Comparison of ENCODE assay signal across 28 cellular contexts in genomic region chr2:68559692-68560091, GRCh38.
"Had no signal": no experiment of that assay in that cellular context is flagged by ENCODE, and none has a peak within 500 bp of the region (broad histone marks: within the 10 kb centered on the region; RNA-seq: fewer than 3 reads in every experiment).

No MANE protein-coding gene starts in this region.

- H3K9me3 ChIP-seq: stomach, suprapubic skin, testis, thoracic aorta, thyroid gland, tibial artery, tibial nerve, transverse colon, upper lobe of left lung, upper lobe of right lung, uterus, vagina had no signal

- H3K9me3 Mint-ChIP-seq: stimulated activated effector memory CD8-positive, alpha-beta T cell treated with anti-CD3 and anti-CD28 coated beads, Interleukin-12 subunit alpha, Interleukin-12 subunit beta, amount 100 ng/mL, for 72 hours; stimulated activated memory B cell treated with anti-CD40 and anti-IgM and Interleukin-4, amounts not matched to agents 10 μg/mL and 1 μg/mL and 100 μg/mL, for 72 hours; stimulated activated naive B cell treated with anti-CD40 and anti-IgM and Interleukin-4, amounts not matched to agents 10 μg/mL and 1 μg/mL and 100 μg/mL, for 72 hours; stimulated activated naive CD8-positive, alpha-beta T cell treated with anti-CD3 and anti-CD28 coated beads, Interleukin-15, amount 100 ng/mL, for 72 hours; stimulated activated naive CD8-positive, alpha-beta T cell treated with anti-CD3 and anti-CD28 coated beads, Interleukin-15, Interleukin-2, amounts not matched to agents 100 ng/mL and 50 ng/mL, for 24 hours; type B pancreatic cell had no signal

- H3K4me1 Mint-ChIP-seq: stimulated activated memory B cell treated with anti-CD40 and anti-IgM and Interleukin-4, amounts not matched to agents 10 μg/mL and 1 μg/mL and 100 μg/mL, for 72 hours had no signal

- ATAC-seq: stimulated activated effector memory CD8-positive, alpha-beta T cell treated with anti-CD3 and anti-CD28 coated beads, Interleukin-12 subunit alpha, Interleukin-12 subunit beta, amount 100 ng/mL, for 72 hours; stimulated activated memory B cell treated with anti-CD40 and anti-IgM and Interleukin-4, amounts not matched to agents 10 μg/mL and 1 μg/mL and 100 μg/mL, for 72 hours; stimulated activated naive B cell treated with anti-CD40 and anti-IgM and Interleukin-4, amounts not matched to agents 10 μg/mL and 1 μg/mL and 100 μg/mL, for 72 hours; stimulated activated naive CD8-positive, alpha-beta T cell treated with anti-CD3 and anti-CD28 coated beads, Interleukin-15, amount 100 ng/mL, for 72 hours; stimulated activated naive CD8-positive, alpha-beta T cell treated with anti-CD3 and anti-CD28 coated beads, Interleukin-15, Interleukin-2, amounts not matched to agents 100 U/mL and 50 U/mL, for 24 hours; upper lobe of right lung had no signal

- H3K27ac Mint-ChIP-seq: stimulated activated effector memory CD8-positive, alpha-beta T cell treated with anti-CD3 and anti-CD28 coated beads, Interleukin-12 subunit alpha, Interleukin-12 subunit beta, amount 100 ng/mL, for 72 hours; stimulated activated memory B cell treated with anti-CD40 and anti-IgM and Interleukin-4, amounts not matched to agents 10 μg/mL and 1 μg/mL and 100 μg/mL, for 72 hours; stimulated activated naive B cell treated with anti-CD40 and anti-IgM and Interleukin-4, amounts not matched to agents 10 μg/mL and 1 μg/mL and 100 μg/mL, for 72 hours; stimulated activated naive CD8-positive, alpha-beta T cell treated with anti-CD3 and anti-CD28 coated beads, Interleukin-15, Interleukin-2, amounts not matched to agents 100 ng/mL and 50 ng/mL, for 24 hours; type B pancreatic cell had no signal

- H3K4me3 Mint-ChIP-seq: stimulated activated effector memory CD8-positive, alpha-beta T cell treated with anti-CD3 and anti-CD28 coated beads, Interleukin-12 subunit alpha, Interleukin-12 subunit beta, amount 100 ng/mL, for 72 hours; stimulated activated memory B cell treated with anti-CD40 and anti-IgM and Interleukin-4, amounts not matched to agents 10 μg/mL and 1 μg/mL and 100 μg/mL, for 72 hours; stimulated activated naive B cell treated with anti-CD40 and anti-IgM and Interleukin-4, amounts not matched to agents 10 μg/mL and 1 μg/mL and 100 μg/mL, for 72 hours; stimulated activated naive CD8-positive, alpha-beta T cell treated with anti-CD3 and anti-CD28 coated beads, Interleukin-15, amount 100 ng/mL, for 72 hours; stimulated activated naive CD8-positive, alpha-beta T cell treated with anti-CD3 and anti-CD28 coated beads, Interleukin-15, Interleukin-2, amounts not matched to agents 100 ng/mL and 50 ng/mL, for 24 hours; type B pancreatic cell had no signal

- H3K36me3 Mint-ChIP-seq: stimulated activated effector memory CD8-positive, alpha-beta T cell treated with anti-CD3 and anti-CD28 coated beads, Interleukin-12 subunit alpha, Interleukin-12 subunit beta, amount 100 ng/mL, for 72 hours; stimulated activated memory B cell treated with anti-CD40 and anti-IgM and Interleukin-4, amounts not matched to agents 10 μg/mL and 1 μg/mL and 100 μg/mL, for 72 hours; stimulated activated naive B cell treated with anti-CD40 and anti-IgM and Interleukin-4, amounts not matched to agents 10 μg/mL and 1 μg/mL and 100 μg/mL, for 72 hours; type B pancreatic cell had no signal

- FAIRE-seq: urothelium cell line had no signal

- H3K27me3 ChIP-seq: stomach, suprapubic skin, testis, thyroid gland, tibial artery, tibial nerve, transverse colon, upper lobe of left lung, upper lobe of right lung, uterus, vagina had no signal

- H3K36me3 ChIP-seq: stomach, suprapubic skin, thoracic aorta, thyroid gland, tibial artery, tibial nerve, transverse colon, upper lobe of left lung, upper lobe of right lung, uterus, vagina had no signal

- H3K27ac ChIP-seq: stomach, suprapubic skin, testis, thoracic aorta, thyroid gland, tibial artery, tibial nerve, transverse colon, upper lobe of left lung, upper lobe of right lung, uterus, vagina had no signal

- H3K27me3 Mint-ChIP-seq: stimulated activated memory B cell treated with anti-CD40 and anti-IgM and Interleukin-4, amounts not matched to agents 10 μg/mL and 1 μg/mL and 100 μg/mL, for 72 hours; stimulated activated naive B cell treated with anti-CD40 and anti-IgM and Interleukin-4, amounts not matched to agents 10 μg/mL and 1 μg/mL and 100 μg/mL, for 72 hours; stimulated activated naive CD8-positive, alpha-beta T cell treated with anti-CD3 and anti-CD28 coated beads, Interleukin-15, amount 100 ng/mL, for 72 hours; stimulated activated naive CD8-positive, alpha-beta T cell treated with anti-CD3 and anti-CD28 coated beads, Interleukin-15, Interleukin-2, amounts not matched to agents 100 ng/mL and 50 ng/mL, for 24 hours; type B pancreatic cell had no signal

- H3K4me3 ChIP-seq: stomach, suprapubic skin, testis, thoracic aorta, thyroid gland, tibial artery, tibial nerve, transverse colon, upper lobe of left lung, upper lobe of right lung, uterus, vagina had no signal

- DNase-seq: stimulated activated CD4-positive, alpha-beta T cell treated with anti-CD3 and anti-CD28 coated beads, Interleukin-2, amount 100 ng/mL, for 48 hours; stimulated activated CD4-positive, alpha-beta T cell treated with anti-CD3 and anti-CD28 coated beads, Interleukin-4, amount 100 ng/mL, for 1 hour; stimulated activated CD4-positive, alpha-beta T cell treated with anti-CD3 and anti-CD28 coated beads, Interleukin-4, amount 100 ng/mL, for 24 hours; stimulated activated CD4-positive, alpha-beta T cell treated with anti-CD3 and anti-CD28 coated beads, Interleukin-4, amount 100 ng/mL, for 4 hours; stimulated activated CD8-positive, alpha-beta memory T cell treated with anti-CD3 and anti-CD28 coated beads, Interleukin-4, amount 100 ng/mL, for 48 hours; stimulated activated naive B cell treated with anti-CD40 and anti-IgM and Interleukin-4, amounts not matched to agents 10 μg/mL and 1 μg/mL and 100 μg/mL, for 72 hours; stimulated activated naive CD4-positive, alpha-beta T cell; stimulated activated naive CD4-positive, alpha-beta T cell treated with Interleukin-2 at 50 U/mL for 16 hours; stimulated activated naive CD8-positive, alpha-beta T cell treated with anti-CD3 and anti-CD28 coated beads, Interleukin-15, amount 100 ng/mL, for 72 hours; stimulated activated naive CD8-positive, alpha-beta T cell treated with anti-CD3 and anti-CD28 coated beads, Interleukin-15, Interleukin-2, amounts not matched to agents 100 U/mL and 50 U/mL, for 24 hours; stomach; substantia nigra; testis; thyroid gland; tibial artery; transverse colon; upper lobe of left lung; upper lobe of right lung; uterus had no signal

- H3K4me1 ChIP-seq: stomach, suprapubic skin, testis, thyroid gland, tibial artery, tibial nerve, transverse colon, upper lobe of left lung, upper lobe of right lung, uterus, vagina had no signal
